Comparison of ENCODE assay signal across 8 cellular contexts in genomic region chr2:181953773-181954537, GRCh38. TPM values are rescaled to one million over a fixed set of nuclear protein-coding genes. Genes with fewer than 3 reads are reported as not detected.
DNase-seq lines count a peak whose midpoint lies in the region; ATAC-seq and TF ChIP-seq lines count a peak whose summit lies in the region.

No MANE protein-coding gene starts in this region.

- peaks cover 45% of the 10 kb centered on the region for H3K4me1 Mint-ChIP-seq in Calu3 (ENCODE audit: low read depth, unreplicated experiment)
- H3K4me1 Mint-ChIP-seq in activated CD4-positive, alpha-beta T cell treated with anti-CD3 and anti-CD28 coated beads for 36 hours, result peaks cover 19% of the 10 kb centered on the region
- H3K4me1 Mint-ChIP-seq in dendritic cell treated with granulocyte-macrophage colony-stimulating factor and Interleukin-4, amounts not matched to agents 40 ng/mL and 50 ng/mL, for 4 days (ENCODE audit: low read depth), result no peaks in the 10 kb centered on the region

- H3K27ac ChIP-seq in lower lobe of right lung, result peak overlapping the region; percentile 16

- H3K36me3 Mint-ChIP-seq in Calu3 (ENCODE audit: insufficient read depth, unreplicated experiment), result peaks cover 5% of the 10 kb centered on the region
- no peaks in the 10 kb centered on the region for H3K36me3 Mint-ChIP-seq in activated CD4-positive, alpha-beta T cell treated with anti-CD3 and anti-CD28 coated beads for 36 hours (ENCODE audit: low read depth)
- no peaks in the 10 kb centered on the region for H3K36me3 Mint-ChIP-seq in dendritic cell treated with granulocyte-macrophage colony-stimulating factor and Interleukin-4, amounts not matched to agents 40 ng/mL and 50 ng/mL, for 4 days (ENCODE audit: low read depth)

- ATAC-seq in GM21526 (IDR thresholded peaks at IDR 0.05; ENCODE audit: low FRiP score, unreplicated experiment), result peak; percentile 75
- peak; percentile 60 for ATAC-seq in activated CD4-positive, alpha-beta T cell treated with anti-CD3 and anti-CD28 coated beads for 36 hours
- peak; percentile 87 to 90 for ATAC-seq in lower lobe of right lung
- ATAC-seq in GM19023 (IDR thresholded peaks at IDR 0.05; ENCODE audit: unreplicated experiment), result no peak

- no peaks in the 10 kb centered on the region for H3K27me3 ChIP-seq in lower lobe of right lung (ENCODE audit: low read depth)

- CTCF ChIA-PET in Calu3 (lab: Charles Lee), result interaction anchor here (0.6 to 0.8 kb wide), 3 partner anchors 124 to 168 kb away, joined by 3 to 5 read pairs (median 3); no protein-coding TSS in a partner anchor
- CTCF ChIA-PET in activated CD4-positive, alpha-beta T cell treated with anti-CD3 and anti-CD28 coated beads for 36 hours (lab: Charles Lee), result interaction anchor here (0.5 to 3.4 kb wide), 19 partner anchors 14 to 218 kb away, joined by 3 to 20 read pairs (median 3); no protein-coding TSS in a partner anchor

- intact Hi-C loops in Calu3 (cut with micrococcal nuclease; ENCODE audit: unreplicated experiment) (loop anchor here (5.0 kb wide), 1 partner anchor 123 kb away; no protein-coding TSS in a partner anchor), lower lobe of right lung (cut with DNase I) (no loop called here)
- intact Hi-C loops in activated CD4-positive, alpha-beta T cell treated with anti-CD3 and anti-CD28 coated beads for 36 hours (cut with DNase I, micrococcal nuclease), result loop anchor here (1.0 to 10.0 kb wide), 7 partner anchors 61 to 879 kb away; no protein-coding TSS in a partner anchor
- intact Hi-C loops in dendritic cell treated with granulocyte-macrophage colony-stimulating factor and Interleukin-4, amounts not matched to agents 40 ng/mL and 50 ng/mL, for 4 days (cut with micrococcal nuclease), result loop anchor here (1.0 to 5.0 kb wide), 2 partner anchors 123 to 211 kb away; no protein-coding TSS in a partner anchor

- peaks cover 15% of the 10 kb centered on the region for H3K4me1 ChIP-seq in lower lobe of right lung

- H3K27ac Mint-ChIP-seq in Calu3 (ENCODE audit: unreplicated experiment), result peak overlapping the region; percentile 80
- H3K27ac Mint-ChIP-seq in activated CD4-positive, alpha-beta T cell treated with anti-CD3 and anti-CD28 coated beads for 36 hours, result no peak overlapping the region
- H3K27ac Mint-ChIP-seq in dendritic cell treated with granulocyte-macrophage colony-stimulating factor and Interleukin-4, amounts not matched to agents 40 ng/mL and 50 ng/mL, for 4 days, result no peak overlapping the region

- peak overlapping the region; percentile 19 for H3K4me3 Mint-ChIP-seq in Calu3 (ENCODE audit: low read depth, unreplicated experiment)
- peak overlapping the region; percentile 1 for H3K4me3 Mint-ChIP-seq in activated CD4-positive, alpha-beta T cell treated with anti-CD3 and anti-CD28 coated beads for 36 hours
- peak overlapping the region; percentile 28 for H3K4me3 Mint-ChIP-seq in dendritic cell treated with granulocyte-macrophage colony-stimulating factor and Interleukin-4, amounts not matched to agents 40 ng/mL and 50 ng/mL, for 4 days

- H3K27me3 Mint-ChIP-seq in Calu3 (ENCODE audit: unreplicated experiment), result no peaks in the 10 kb centered on the region
- peaks cover 8% of the 10 kb centered on the region for H3K27me3 Mint-ChIP-seq in activated CD4-positive, alpha-beta T cell treated with anti-CD3 and anti-CD28 coated beads for 36 hours
- H3K27me3 Mint-ChIP-seq in dendritic cell treated with granulocyte-macrophage colony-stimulating factor and Interleukin-4, amounts not matched to agents 40 ng/mL and 50 ng/mL, for 4 days, result no peaks in the 10 kb centered on the region

- H3K36me3 ChIP-seq in lower lobe of right lung, result no peaks in the 10 kb centered on the region

- H3K4me3 ChIP-seq in lower lobe of right lung, result peak overlapping the region; percentile 23

- no TSS peak for BruUV-seq in Calu3 (replicated peaks; lab: Mats Ljungman, UMichigan)

- no peaks in the 10 kb centered on the region for H3K9me3 ChIP-seq in lower lobe of right lung

- POLR2A ChIA-PET in activated CD4-positive, alpha-beta T cell treated with anti-CD3 and anti-CD28 coated beads for 36 hours (lab: Charles Lee), result no interaction called here

- DNase-seq in Calu3 (peak; percentile 30), lower lobe of right lung (peak; percentile 55)
- DNase-seq in activated CD4-positive, alpha-beta T cell treated with anti-CD3 and anti-CD28 coated beads for 36 hours, result peak; percentile 80
- peak; percentile 18 for DNase-seq in stimulated activated CD8-positive, alpha-beta memory T cell treated with anti-CD3 and anti-CD28 coated beads, Interleukin-15, amount 100 ng/mL, for 24 hours (ENCODE audit: low read depth)

- TF ChIP-seq CTCF in Calu3 (IDR thresholded peaks at IDR 0.05; ENCODE audit: unreplicated experiment) (no peak), LNCAP (IDR thresholded peaks at IDR 0.05) (peak; percentile 46; the same call in 1 of the 2 replicates), lower lobe of right lung (IDR thresholded peaks at IDR 0.05) (peak; percentile 52)

- H3K9me3 Mint-ChIP-seq in Calu3 (ENCODE audit: low read depth, unreplicated experiment), result no peaks in the 10 kb centered on the region
- H3K9me3 Mint-ChIP-seq in activated CD4-positive, alpha-beta T cell treated with anti-CD3 and anti-CD28 coated beads for 36 hours (ENCODE audit: low read depth), result no peaks in the 10 kb centered on the region
- H3K9me3 Mint-ChIP-seq in dendritic cell treated with granulocyte-macrophage colony-stimulating factor and Interleukin-4, amounts not matched to agents 40 ng/mL and 50 ng/mL, for 4 days, result no peaks in the 10 kb centered on the region

RNA-seq across cellular contexts. Expression of gene PPP1R1C, which starts 31.7 kb away (rescaled TPM):
- total RNA-seq in Calu3 (2022) (2.0 and 2.7 TPM in 2 replicates), lower lobe of right lung (2.9 TPM)
- not detected for total RNA-seq in activated CD4-positive, alpha-beta T cell treated with anti-CD3 and anti-CD28 coated beads for 36 hours

Comparison
In these comparisons a context has a peak if more than half of its experiments do, and no peak if none do; other contexts are left out.
1. DNase-seq: peak in every context shown above with its lines; median percentile 80 in activated CD4-positive, alpha-beta T cell treated with anti-CD3 and anti-CD28 coated beads for 36 hours; 55 in lower lobe of right lung; 30 in Calu3; 18 in stimulated activated CD8-positive, alpha-beta memory T cell treated with anti-CD3 and anti-CD28 coated beads, Interleukin-15, amount 100 ng/mL, for 24 hours.